ENCODE assay signal across 8 cellular contexts in the genomic region with DNA sequence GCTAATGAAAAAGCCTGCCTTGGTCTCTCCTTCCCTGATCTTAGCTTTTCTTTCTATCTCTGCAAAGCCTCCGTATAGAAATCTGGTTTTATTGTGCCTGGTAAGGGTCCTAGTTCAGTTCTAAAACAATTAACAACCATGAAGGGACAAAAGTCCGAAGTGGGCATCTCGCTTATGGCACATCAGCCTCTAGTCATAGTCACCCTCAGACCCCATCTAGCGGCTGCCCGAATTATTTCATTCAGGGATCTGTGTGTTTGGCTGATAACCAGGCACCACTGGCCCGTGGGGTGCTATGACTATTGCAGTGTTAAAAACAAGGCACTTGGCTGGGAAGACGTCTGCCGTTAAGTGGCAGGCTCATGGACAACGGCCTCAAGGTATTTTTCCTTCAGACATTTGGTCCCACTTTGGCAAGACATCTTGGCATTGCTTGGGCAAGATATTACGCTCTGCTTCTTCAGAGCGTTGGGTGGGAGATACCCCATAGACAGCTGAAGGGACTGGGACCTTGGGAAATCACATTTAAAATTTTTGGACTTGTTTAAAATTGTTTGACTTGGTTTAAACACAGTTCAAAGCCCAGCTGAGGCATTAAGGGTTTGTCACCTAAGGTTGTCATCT.
A peak's percentile ranks its signal among the peaks of the same experiment; 100 is the strongest.
DNase-seq lines count a peak whose midpoint lies in the region; ATAC-seq lines count a peak whose summit lies in the region.

No MANE protein-coding gene starts in this region.

- ATAC-seq in HG02642 (IDR thresholded peaks at IDR 0.05; ENCODE audit: poor library complexity, unreplicated experiment): peak; percentile 89

- peak; percentile 66 to 82 for DNase-seq in NCI-H2081 (lab: John Stamatoyannopoulos, UW)
- no peak for DNase-seq in NCI-H2081 treated with DMSO at 0.1 percent for 48 hours (lab: John Stamatoyannopoulos, UW)
- peak; percentile 62 for DNase-seq in NCI-H1105 treated with DMSO at 0.1 percent for 48 hours (lab: John Stamatoyannopoulos, UW)
- peak in 4 of 5 experiments; percentile 13 to 54 (median 28) for DNase-seq in T-helper 2 cell
- peak; percentile 78 for DNase-seq in astrocyte of the hippocampus (ENCODE audit: low read depth, low spot score)
- peak; percentile 74 for DNase-seq in iPS-NIHi7 (ENCODE audit: extremely low spot score)
- peak; percentile 53 for DNase-seq in stimulated activated CD4-positive, alpha-beta T cell treated with anti-CD3 and anti-CD28 coated beads, Interleukin-12 subunit alpha, Interleukin-12 subunit beta, amount 100 ng/mL, for 4 hours
